In the genomic region with DNA sequence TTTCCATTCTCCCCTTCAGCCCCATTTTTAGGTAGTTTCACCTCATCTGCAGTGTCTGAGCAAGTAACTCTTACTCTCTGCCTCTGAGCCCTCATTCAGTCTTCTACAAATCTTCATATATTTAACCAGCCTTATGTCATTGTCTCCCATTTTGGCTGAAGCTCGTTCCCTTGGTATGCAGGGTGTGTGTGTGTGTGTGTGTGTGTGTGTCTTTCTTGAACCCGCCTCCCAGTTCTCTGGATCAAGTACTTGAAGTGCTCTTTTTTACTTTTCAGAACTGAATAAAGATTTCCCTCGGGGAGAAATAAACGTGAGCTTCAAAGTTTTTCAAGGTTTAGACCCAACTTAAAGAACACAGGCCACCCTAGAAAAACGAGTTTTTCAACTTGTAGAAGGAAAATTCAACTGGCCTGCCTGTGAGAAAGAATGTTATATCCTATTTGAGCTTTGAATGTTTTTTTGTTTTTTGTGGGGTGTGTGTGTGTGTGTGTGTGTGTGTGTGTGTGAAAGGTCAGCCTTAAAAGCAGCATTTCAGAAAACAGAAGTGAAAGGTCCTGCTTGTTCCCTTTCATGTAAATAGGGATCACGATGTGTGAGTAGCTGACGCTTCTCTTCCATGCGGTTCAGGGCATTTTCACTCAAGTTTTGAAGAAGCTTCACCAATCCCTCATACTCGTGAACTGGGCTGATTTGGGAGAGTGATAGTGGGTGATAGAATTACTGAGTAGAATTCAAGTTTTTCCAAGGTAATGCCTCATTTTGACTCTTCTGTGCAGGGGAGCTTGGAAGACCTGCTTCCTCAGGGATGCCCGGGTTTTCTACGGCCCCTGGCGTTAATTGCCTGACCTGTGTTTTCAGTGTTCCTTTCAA, we compare ENCODE assay signal across 8 cellular contexts. TPM values are rescaled to one million over a fixed set of nuclear protein-coding genes. Genes with fewer than 3 reads are reported as not detected.
DNase-seq lines count a peak whose midpoint lies in the region; ATAC-seq and TF ChIP-seq lines count a peak whose summit lies in the region.
"Had no signal": no experiment of that assay in that cellular context is flagged by ENCODE, and none has a peak within 500 bp of the region (broad histone marks: within the 10 kb centered on the region; RNA-seq: fewer than 3 reads in every experiment).

No MANE protein-coding gene starts in this region.

- H3K27ac ChIP-seq in cingulate gyrus (ENCODE audit: low read depth, low read length), result peak overlapping the region; percentile 77
- H3K27ac ChIP-seq: SK-N-MC had no signal

- ATAC-seq in HG03378 (IDR thresholded peaks at IDR 0.05; ENCODE audit: unreplicated experiment) (peak; percentile 48), naive B cell (ENCODE audit: low read depth in 2 of 2) (peak; percentile 91)

- peak overlapping the region; percentile 29 to 97 (median 86) for H3K27ac Mint-ChIP-seq in naive B cell
- no peak overlapping the region for H3K27ac Mint-ChIP-seq in activated CD4-positive, alpha-beta T cell treated with anti-CD3 and anti-CD28 coated beads, Interleukin-2, amount 10 ng/mL, durations not matched to agents 7 days and 5 days

- peaks cover 0 to 13% of the 10 kb centered on the region in 2 donors for H3K36me3 Mint-ChIP-seq in naive B cell
- peaks cover 32% of the 10 kb centered on the region for H3K36me3 Mint-ChIP-seq in activated CD4-positive, alpha-beta T cell treated with anti-CD3 and anti-CD28 coated beads, Interleukin-2, amount 10 ng/mL, durations not matched to agents 7 days and 5 days (ENCODE audit: low read depth)

- peak overlapping the region in 7 of 8 donors; percentile 35 to 77 (median 58) for H3K4me3 Mint-ChIP-seq in naive B cell
- no peak overlapping the region for H3K4me3 Mint-ChIP-seq in activated CD4-positive, alpha-beta T cell treated with anti-CD3 and anti-CD28 coated beads, Interleukin-2, amount 10 ng/mL, durations not matched to agents 7 days and 5 days

- peak; percentile 71 for DNase-seq in GM20000 (ENCODE audit: low spot score)
- DNase-seq in naive B cell, result peak; percentile 47
- DNase-seq in KBM-7, result no peak
- no peak for DNase-seq in AG08395 (ENCODE audit: low spot score)
- DNase-seq in activated CD4-positive, alpha-beta T cell treated with anti-CD3 and anti-CD28 coated beads, Interleukin-2, amount 10 ng/mL, durations not matched to agents 7 days and 5 days, result no peak

- CTCF ChIA-PET in activated CD4-positive, alpha-beta T cell treated with anti-CD3 and anti-CD28 coated beads, Interleukin-2, amount 10 ng/mL, durations not matched to agents 7 days and 5 days (lab: Charles Lee), result interaction anchor here (0.6 to 1.5 kb wide), 10 partner anchors 9 to 1410 kb away, joined by 3 to 7 read pairs (median 3); no protein-coding TSS in a partner anchor

- no peak for TF ChIP-seq CTCF in GM20000 (IDR thresholded peaks at IDR 0.05; ENCODE audit: extremely low read depth, missing control alignments)

- POLR2A ChIA-PET in activated CD4-positive, alpha-beta T cell treated with anti-CD3 and anti-CD28 coated beads, Interleukin-2, amount 10 ng/mL, durations not matched to agents 7 days and 5 days (lab: Charles Lee), result interaction anchor here (0.6 kb wide), 1 partner anchor 100 kb away, joined by 3 read pairs; no protein-coding TSS in a partner anchor

- H3K27me3 Mint-ChIP-seq in naive B cell, result no peaks in the 10 kb centered on the region
- H3K27me3 Mint-ChIP-seq in activated CD4-positive, alpha-beta T cell treated with anti-CD3 and anti-CD28 coated beads, Interleukin-2, amount 10 ng/mL, durations not matched to agents 7 days and 5 days, result peaks cover 25% of the 10 kb centered on the region

- in situ Hi-C loops in KBM-7 (cut with MboI; ENCODE audit: low pct_unique_long_range_greater_than_20kb, low sequenced_read_pairs), result no loop called here

- no peaks in the 10 kb centered on the region for H3K9me3 Mint-ChIP-seq in naive B cell
- H3K9me3 Mint-ChIP-seq in activated CD4-positive, alpha-beta T cell treated with anti-CD3 and anti-CD28 coated beads, Interleukin-2, amount 10 ng/mL, durations not matched to agents 7 days and 5 days, result no peaks in the 10 kb centered on the region

- peaks cover 15 to 27% (median 20%) of the 10 kb centered on the region in 3 donors for H3K4me1 Mint-ChIP-seq in naive B cell
- H3K4me1 Mint-ChIP-seq in activated CD4-positive, alpha-beta T cell treated with anti-CD3 and anti-CD28 coated beads, Interleukin-2, amount 10 ng/mL, durations not matched to agents 7 days and 5 days, result peaks cover 24% of the 10 kb centered on the region

RNA-seq across cellular contexts. Expression of gene EML6, which starts 50.6 kb away (rescaled TPM):
- polyA plus RNA-seq in naive B cell (ENCODE audit: low read depth in 6 of 6), result under 1 TPM in 5 of 6 donors, not detected in 1; 0.04 to 0.56 (median 0.18) TPM
- total RNA-seq in activated CD4-positive, alpha-beta T cell treated with anti-CD3 and anti-CD28 coated beads, Interleukin-2, amount 10 ng/mL, durations not matched to agents 7 days and 5 days, result 1 to 10 TPM in 1 of 2 experiments, under 1 TPM in 1; 0.96 to 1.2 TPM

Comparison
In these comparisons a context has a peak if more than half of its experiments do, and no peak if none do; other contexts are left out.
1. DNase-seq: peak in GM20000 (single experiment) and naive B cell (single experiment); none in KBM-7 (single experiment), AG08395 (single experiment) and activated CD4-positive, alpha-beta T cell treated with anti-CD3 and anti-CD28 coated beads, Interleukin-2, amount 10 ng/mL, durations not matched to agents 7 days and 5 days (single experiment).